ENCODE assay signal across 1 cellular context in the genomic region with DNA sequence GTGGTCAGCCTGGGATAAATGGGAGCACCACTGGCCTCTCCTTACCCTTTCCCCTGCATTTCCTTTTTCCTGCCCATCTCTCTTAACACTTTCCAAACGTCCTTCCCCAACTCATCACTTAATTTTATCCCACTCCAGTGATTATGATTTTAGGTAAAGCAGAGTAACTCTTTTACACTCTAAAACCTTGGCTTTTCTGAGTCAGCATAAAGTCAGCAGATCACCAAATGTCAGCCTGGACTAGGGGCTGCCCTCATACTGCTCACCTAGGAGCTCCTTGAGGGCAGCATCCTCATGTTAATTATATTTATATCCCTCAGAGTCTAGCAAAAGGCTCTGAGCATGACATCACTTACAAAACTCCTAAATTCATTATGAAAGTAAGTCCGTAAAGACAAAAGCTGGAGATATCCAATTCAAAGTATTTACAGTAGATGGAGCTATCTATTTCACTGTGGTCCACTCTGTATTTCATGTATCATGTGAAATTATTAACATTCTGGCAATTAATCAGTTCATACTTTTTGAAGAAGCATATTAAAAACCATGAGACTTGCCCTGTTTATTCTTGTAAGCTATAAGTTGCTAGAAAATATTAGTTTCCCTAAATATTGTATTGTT.
TF ChIP-seq lines count a peak whose summit lies in the region.

No MANE protein-coding gene starts in this region.

TF ChIP-seq in K562, 482 proteins besides CTCF, POLR2A, EP300 and RAD21 (continued from another document):
- TF ChIP-seq, protein P1, sequence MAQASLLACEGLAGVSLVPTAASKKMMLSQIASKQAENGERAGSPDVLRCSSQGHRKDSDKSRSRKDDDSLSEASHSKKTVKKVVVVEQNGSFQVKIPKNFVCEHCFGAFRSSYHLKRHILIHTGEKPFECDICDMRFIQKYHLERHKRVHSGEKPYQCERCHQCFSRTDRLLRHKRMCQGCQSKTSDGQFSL (CRISPR knock-in tag; IDR thresholded peaks at IDR 0.05): no peak
- TF ChIP-seq, protein P1 (tag; IDR thresholded peaks at IDR 0.05): no peak
- no peak for TF ChIP-seq LEF1 (IDR thresholded peaks at IDR 0.05)
- peak; percentile 66 for TF ChIP-seq ZNF316 (IDR thresholded peaks at IDR 0.05)
- TF ChIP-seq PTBP1 (IDR thresholded peaks at IDR 0.05; ENCODE audit: low read depth, low read length): no peak
- peak; percentile 13; the same call in 1 of the 2 replicates for TF ChIP-seq MAFF (IDR thresholded peaks at IDR 0.05; ENCODE audit: low read length)
- TF ChIP-seq YBX1 (IDR thresholded peaks at IDR 0.05): no peak
TF ChIP-seq in K562: peak in this region for 3.
